In genomic region chr1:93992954-93993353, GRCh38 we compare ENCODE assay signal across 21 cellular contexts.
"Had no signal": no experiment of that assay in that cellular context is flagged by ENCODE, and none has a peak within 500 bp of the region (broad histone marks: within the 10 kb centered on the region; RNA-seq: fewer than 3 reads in every experiment).

No MANE protein-coding gene starts in this region.

- H3K4me3 ChIP-seq: adrenal gland, body of pancreas, heart left ventricle, left lung, spleen, upper lobe of left lung had no signal

- H3K27me3 ChIP-seq: adrenal gland, body of pancreas, left lung, upper lobe of left lung had no signal

- H3K9ac ChIP-seq: parathyroid adenoma had no signal

- H3K9me3 ChIP-seq: adrenal gland, body of pancreas, heart left ventricle, left lung, spleen, upper lobe of left lung had no signal

- H3K36me3 ChIP-seq: adrenal gland, heart left ventricle, left lung, spleen, upper lobe of left lung had no signal

- H2AFZ ChIP-seq: parathyroid adenoma had no signal

- H3K4me3 Mint-ChIP-seq: activated CD4-positive, alpha-beta T cell treated with anti-CD3 and anti-CD28 coated beads, Interleukin-2, amount 10 ng/mL, durations not matched to agents 7 days and 5 days; stimulated activated naive B cell treated with anti-CD40 and anti-IgM and Interleukin-4, amounts not matched to agents 10 μg/mL and 1 μg/mL and 100 μg/mL, for 72 hours; T-helper 17 cell had no signal

- H3K4me1 Mint-ChIP-seq: activated CD4-positive, alpha-beta T cell treated with anti-CD3 and anti-CD28 coated beads, Interleukin-2, amount 10 ng/mL, durations not matched to agents 7 days and 5 days; stimulated activated naive B cell treated with anti-CD40 and anti-IgM and Interleukin-4, amounts not matched to agents 10 μg/mL and 1 μg/mL and 100 μg/mL, for 72 hours had no signal

- ATAC-seq: body of pancreas; heart left ventricle; left lung; stimulated activated naive B cell treated with anti-CD40 and anti-IgM and Interleukin-4, amounts not matched to agents 10 μg/mL and 1 μg/mL and 100 μg/mL, for 72 hours; T-helper 17 cell had no signal

- H3K9me3 Mint-ChIP-seq: activated CD4-positive, alpha-beta T cell treated with anti-CD3 and anti-CD28 coated beads, Interleukin-2, amount 10 ng/mL, durations not matched to agents 7 days and 5 days; activated T-helper 2 cell treated with anti-CD3 and anti-CD28 coated beads, Interferon-gamma antibody, Interleukin-2, Interleukin-4, amounts not matched to agents 10 μg/mL and 5 μg/mL and 100 μg/mL, durations not matched to agents 14 hours and 24 hours and 36 hours; stimulated activated naive B cell treated with anti-CD40 and anti-IgM and Interleukin-4, amounts not matched to agents 10 μg/mL and 1 μg/mL and 100 μg/mL, for 72 hours had no signal

- H3K36me3 Mint-ChIP-seq: stimulated activated naive B cell treated with anti-CD40 and anti-IgM and Interleukin-4, amounts not matched to agents 10 μg/mL and 1 μg/mL and 100 μg/mL, for 72 hours had no signal

- H3K27ac Mint-ChIP-seq: activated CD4-positive, alpha-beta T cell treated with anti-CD3 and anti-CD28 coated beads, Interleukin-2, amount 10 ng/mL, durations not matched to agents 7 days and 5 days; activated T-helper 2 cell treated with anti-CD3 and anti-CD28 coated beads, Interferon-gamma antibody, Interleukin-2, Interleukin-4, amounts not matched to agents 10 μg/mL and 5 μg/mL and 100 μg/mL, durations not matched to agents 14 hours and 24 hours and 36 hours; stimulated activated naive B cell treated with anti-CD40 and anti-IgM and Interleukin-4, amounts not matched to agents 10 μg/mL and 1 μg/mL and 100 μg/mL, for 72 hours; T-helper 17 cell had no signal

- H3K79me2 ChIP-seq: parathyroid adenoma had no signal

- FAIRE-seq: endothelial cell of umbilical vein, frontal cortex, islet of Langerhans, TTC549 had no signal

- H3K4me1 ChIP-seq: adrenal gland, body of pancreas had no signal

- H3K27ac ChIP-seq: adrenal gland, body of pancreas, heart left ventricle, left lung, parathyroid adenoma, spleen, upper lobe of left lung had no signal

- DNase-seq: activated CD4-positive, alpha-beta T cell treated with anti-CD3 and anti-CD28 coated beads, Interleukin-2, amount 10 ng/mL, durations not matched to agents 7 days and 5 days; activated CD4-positive, CD25-positive, alpha-beta regulatory T cell; activated naive CD4-positive, alpha-beta T cell treated with anti-CD3 and anti-CD28 coated beads, Interleukin-2, amount 50 U/mL, for 16 hours; activated T-cell treated with anti-CD3 and anti-CD28 coated beads for 4 hours; adrenal gland; body of pancreas; cerebellar nuclear complex; heart left ventricle; left lung; retina; spleen; stimulated activated CD4-positive, alpha-beta T cell treated with anti-CD3 and anti-CD28 coated beads, Interleukin-1b, Interleukin-23, amount 100 ng/mL, for 48 hours; stimulated activated naive B cell treated with anti-CD40 and anti-IgM and Interleukin-4, amounts not matched to agents 10 μg/mL and 1 μg/mL and 100 μg/mL, for 72 hours; T-helper 17 cell; upper lobe of left lung had no signal
